In the genomic region with DNA sequence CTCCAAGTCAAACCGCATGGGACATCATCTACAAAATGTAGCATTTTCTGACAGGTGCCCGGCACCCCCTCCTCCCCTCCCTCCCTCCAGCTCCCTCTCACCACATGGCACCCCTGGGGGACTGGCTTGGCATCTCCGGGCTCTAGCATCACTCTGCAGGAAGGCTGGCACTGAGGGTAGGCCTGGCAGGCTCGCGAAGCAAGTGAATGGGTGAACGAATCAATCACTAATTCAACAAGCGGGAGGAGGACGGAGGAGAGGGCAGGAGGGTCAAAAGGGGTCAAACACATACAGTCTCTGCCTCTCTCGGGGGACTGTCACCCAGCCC, we compare ENCODE assay signal across 16 cellular contexts.
DNase-seq lines count a peak whose midpoint lies in the region; ATAC-seq and TF ChIP-seq lines count a peak whose summit lies in the region.
"Had no signal": no experiment of that assay in that cellular context is flagged by ENCODE, and none has a peak within 500 bp of the region (broad histone marks: within the 10 kb centered on the region; RNA-seq: fewer than 3 reads in every experiment).

No MANE protein-coding gene starts in this region.

- peaks cover 9% of the 10 kb centered on the region; the same call in 1 of the 2 replicates for H3K9me3 Mint-ChIP-seq in HFFc6

- no peaks in the 10 kb centered on the region for H4K20me1 ChIP-seq in osteoblast (ENCODE audit: insufficient read depth, low read length)

- H3K27ac ChIP-seq in left ventricle myocardium inferior (replicated peaks) (peak overlapping the region; percentile 79), dorsolateral prefrontal cortex (peak overlapping the region in 37 of 59 donors; percentile 1 to 72 (median 43)), osteoblast (ENCODE audit: low read depth, low read length) (no peak overlapping the region)

- DNase-seq in left ventricle myocardium inferior (no peak), Right ventricle myocardium inferior (ENCODE audit: missing footprints) (no peak), dorsolateral prefrontal cortex (no peak), osteoblast (ENCODE audit: insufficient read length, low spot score, missing footprints) (peak; percentile 38), OCI-M1 (lab: John Stamatoyannopoulos, UW) (no peak), HFFc6 (no peak), H4 (ENCODE audit: low spot score) (no peak)
- DNase-seq: Calu3; CD4-positive, CD25-positive, alpha-beta regulatory T cell; GF-D8; KG1; NCI-H1048; NCI-H146; NCI-H2081 treated with DMSO at 0.1 percent for 48 hours; NCI-H524 treated with DMSO at 0.1 percent for 48 hours; NK-92 treated with Interleukin-12 subunit alpha and Interleukin-12 subunit beta, amount 100 ng/mL, for 24 hours had no signal

- peaks cover 4% of the 10 kb centered on the region for H3K9me3 ChIP-seq in left ventricle myocardium inferior (replicated peaks)
- no peaks in the 10 kb centered on the region for H3K9me3 ChIP-seq in osteoblast (ENCODE audit: low read depth, low read length)

- no peaks in the 10 kb centered on the region for H3K36me3 Mint-ChIP-seq in HFFc6 (ENCODE audit: low read depth)
- H3K36me3 Mint-ChIP-seq: CD4-positive, CD25-positive, alpha-beta regulatory T cell had no signal

- H2AFZ ChIP-seq in osteoblast (ENCODE audit: low read length), result no peak overlapping the region

- H3K36me3 ChIP-seq in left ventricle myocardium inferior, result no peaks in the 10 kb centered on the region
- no peaks in the 10 kb centered on the region for H3K36me3 ChIP-seq in osteoblast (ENCODE audit: insufficient read depth, low read length)

- H3K27ac Mint-ChIP-seq in HFFc6, result no peak overlapping the region

- no peak for ATAC-seq in Right ventricle myocardium inferior

- intact Hi-C loops in left ventricle myocardium inferior (cut with micrococcal nuclease) (no loop called here), Right ventricle myocardium inferior (cut with DNase I) (no loop called here), dorsolateral prefrontal cortex (cut with DNase I) (no loop called here)

- H3K4me3 Mint-ChIP-seq in HFFc6, result no peak overlapping the region
- H3K4me3 Mint-ChIP-seq: CD4-positive, CD25-positive, alpha-beta regulatory T cell had no signal

- no peak for TF ChIP-seq CTCF in left ventricle myocardium inferior (IDR thresholded peaks at IDR 0.05; ENCODE audit: borderline replicate concordance)
- TF ChIP-seq CTCF in dorsolateral prefrontal cortex (IDR thresholded peaks at IDR 0.05 in 54 of 56, conservative IDR thresholded peaks at IDR 0.05 in 2 of 56; ENCODE audit: low read depth in 1 of 56, partially characterized antibody in 56 of 56), result no peak
- TF ChIP-seq CTCF in osteoblast (IDR thresholded peaks at IDR 0.05; ENCODE audit: extremely low read depth, low read depth, low read length), result no peak
- TF ChIP-seq CTCF in HFFc6 (IDR thresholded peaks at IDR 0.05), result no peak

- H3K4me3 ChIP-seq in left ventricle myocardium inferior (no peak overlapping the region), dorsolateral prefrontal cortex (no peak overlapping the region), osteoblast (ENCODE audit: insufficient read depth, low read length) (no peak overlapping the region)

- H3K4me2 ChIP-seq in osteoblast (ENCODE audit: insufficient read depth, low read length), result no peak overlapping the region

- no peaks in the 10 kb centered on the region for H3K4me1 Mint-ChIP-seq in HFFc6 (ENCODE audit: low read depth)

- H3K4me1 ChIP-seq in left ventricle myocardium inferior (peaks cover 21% of the 10 kb centered on the region), osteoblast (ENCODE audit: insufficient read depth, low read length) (no peaks in the 10 kb centered on the region)

- H3K27me3 Mint-ChIP-seq in HFFc6 (ENCODE audit: insufficient read depth), result peaks cover 37% of the 10 kb centered on the region

- H3K27me3 ChIP-seq in left ventricle myocardium inferior (ENCODE audit: low read depth), result peaks cover 25% of the 10 kb centered on the region
- no peaks in the 10 kb centered on the region for H3K27me3 ChIP-seq in dorsolateral prefrontal cortex
- no peaks in the 10 kb centered on the region for H3K27me3 ChIP-seq in osteoblast (ENCODE audit: insufficient read depth, low read length)

- no peaks in the 10 kb centered on the region for H3K79me2 ChIP-seq in osteoblast (ENCODE audit: insufficient read depth, low read length)
